ENCODE assay signal across 8 cellular contexts in the genomic region with DNA sequence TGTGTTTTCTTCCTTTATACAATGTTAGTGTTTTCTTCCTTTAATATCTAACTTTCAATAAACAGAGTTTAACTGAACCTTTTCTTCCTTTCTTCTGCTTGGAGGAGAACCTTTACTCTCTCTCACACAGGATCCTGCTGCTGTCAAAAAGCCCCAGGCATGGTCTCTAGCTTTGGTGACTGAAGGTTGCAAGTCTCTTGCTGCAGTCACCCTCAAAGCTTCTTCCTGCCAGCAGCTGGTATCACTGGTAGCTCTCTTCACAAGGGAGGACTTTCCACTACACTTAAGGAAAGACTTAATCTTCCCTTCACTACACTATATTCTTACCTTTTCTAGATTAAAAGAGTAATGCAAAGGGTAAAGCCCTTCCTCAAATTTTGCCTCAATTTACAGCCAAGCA.
DNase-seq lines count a peak whose midpoint lies in the region; ATAC-seq, FAIRE-seq and TF ChIP-seq lines count a peak whose summit lies in the region.
"Had no signal": no experiment of that assay in that cellular context is flagged by ENCODE, and none has a peak within 500 bp of the region (broad histone marks: within the 10 kb centered on the region; RNA-seq: fewer than 3 reads in every experiment).

No MANE protein-coding gene starts in this region.

- FAIRE-seq in GM19239 (lab: Jason Lieb, UNC): no peak

- ATAC-seq in GM19023 (IDR thresholded peaks at IDR 0.05; ENCODE audit: unreplicated experiment) (peak; percentile 68), HG02759 (IDR thresholded peaks at IDR 0.05; ENCODE audit: unreplicated experiment) (peak; percentile 72), T-helper 17 cell (no peak)
- no peak for ATAC-seq in activated naive CD4-positive, alpha-beta T cell treated with anti-CD3 and anti-CD28 coated beads, Interleukin-2, amount 50 U/mL, for 72 hours
- ATAC-seq: activated T-cell treated with anti-CD3 and anti-CD28 coated beads, Interleukin-2, amount 50 U/mL, for 72 hours had no signal

- H3K9me3 ChIP-seq in T-helper 17 cell (ENCODE audit: control insufficient read depth, low read length, poor library complexity, severe bottlenecking): no peaks in the 10 kb centered on the region
- no peaks in the 10 kb centered on the region for H3K9me3 ChIP-seq in parathyroid adenoma (ENCODE audit: control insufficient read depth, low read length)

- H3K4me1 ChIP-seq in parathyroid adenoma: peaks cover 54% of the 10 kb centered on the region

- H3K4me2 ChIP-seq in parathyroid adenoma (ENCODE audit: low read length): peak overlapping the region; percentile 70

- peak overlapping the region; percentile 88 for H3K27ac ChIP-seq in parathyroid adenoma

- no peak overlapping the region for H3K9ac ChIP-seq in parathyroid adenoma

- no peak for DNase-seq in T-helper 17 cell
- no peak for DNase-seq in pons (ENCODE audit: low spot score)
- DNase-seq in GM19239 (ENCODE audit: insufficient read length, low spot score): no peak
- DNase-seq in activated naive CD4-positive, alpha-beta T cell treated with anti-CD3 and anti-CD28 coated beads, Interleukin-2, amount 50 U/mL, for 72 hours (ENCODE audit: low spot score in 2 of 2): no peak

- peaks cover 0 to 3% of the 10 kb centered on the region in 2 donors for H3K9me3 Mint-ChIP-seq in activated naive CD4-positive, alpha-beta T cell treated with anti-CD3 and anti-CD28 coated beads, Interleukin-2, amount 50 U/mL, for 72 hours
- H3K9me3 Mint-ChIP-seq: activated T-cell treated with anti-CD3 and anti-CD28 coated beads, Interleukin-2, amount 50 U/mL, for 72 hours had no signal

- H3K4me1 Mint-ChIP-seq in T-helper 17 cell: peaks cover 46% of the 10 kb centered on the region

- no peaks in the 10 kb centered on the region for H3K27me3 Mint-ChIP-seq in T-helper 17 cell

- peak overlapping the region; percentile 79 for H3K27ac Mint-ChIP-seq in T-helper 17 cell
- peak overlapping the region in 1 of 2 donors; percentile 53 for H3K27ac Mint-ChIP-seq in activated naive CD4-positive, alpha-beta T cell treated with anti-CD3 and anti-CD28 coated beads, Interleukin-2, amount 50 U/mL, for 72 hours

- H3K79me2 ChIP-seq in parathyroid adenoma: peaks cover 3% of the 10 kb centered on the region

- H3K4me3 Mint-ChIP-seq in T-helper 17 cell: no peak overlapping the region

- H3K4me3 ChIP-seq in parathyroid adenoma (ENCODE audit: low read depth, low read length): peak overlapping the region; percentile 31

- TF ChIP-seq CTCF in parathyroid adenoma (IDR thresholded peaks at IDR 0.05): no peak

- no peak overlapping the region for H2AFZ ChIP-seq in parathyroid adenoma

- no peaks in the 10 kb centered on the region for H3K27me3 ChIP-seq in parathyroid adenoma (ENCODE audit: control insufficient read depth, insufficient read depth, low read length)

- H3K36me3 Mint-ChIP-seq in T-helper 17 cell (ENCODE audit: low read depth): no peaks in the 10 kb centered on the region
- H3K36me3 Mint-ChIP-seq in activated naive CD4-positive, alpha-beta T cell treated with anti-CD3 and anti-CD28 coated beads, Interleukin-2, amount 50 U/mL, for 72 hours: peaks cover 0 to under 1% of the 10 kb centered on the region in 2 donors

- H3K36me3 ChIP-seq in parathyroid adenoma (ENCODE audit: control insufficient read depth, insufficient read depth, low read length): no peaks in the 10 kb centered on the region

Comparison
In these comparisons a context has a peak if more than half of its experiments do, and no peak if none do; other contexts are left out.
1. ATAC-seq: peak in GM19023 (single experiment) and HG02759 (single experiment); none in T-helper 17 cell (single experiment) and activated naive CD4-positive, alpha-beta T cell treated with anti-CD3 and anti-CD28 coated beads, Interleukin-2, amount 50 U/mL, for 72 hours (0 of 2).